ENCODE assay signal across 24 cellular contexts in the genomic region with DNA sequence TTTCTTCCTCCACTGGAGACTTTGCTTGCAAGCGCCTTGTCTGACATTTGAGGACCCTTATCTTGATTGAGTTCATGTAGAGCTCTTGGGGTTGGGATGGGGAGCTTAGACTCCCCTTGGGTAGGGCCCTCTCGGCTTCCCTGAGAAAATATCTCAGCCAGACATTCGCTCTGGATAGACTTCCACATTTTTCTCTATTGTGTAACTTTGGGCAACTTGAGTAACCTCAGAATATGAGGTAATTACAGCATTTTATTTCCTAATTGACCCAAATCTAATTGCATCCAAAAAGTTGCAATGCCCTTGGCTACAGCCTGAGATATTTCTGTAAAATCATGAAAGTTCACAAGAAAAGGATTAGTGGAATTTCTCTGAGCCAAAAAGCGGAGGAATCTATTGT.
A peak's percentile ranks its signal among the peaks of the same experiment; 100 is the strongest.
DNase-seq lines count a peak whose midpoint lies in the region; ATAC-seq and TF ChIP-seq lines count a peak whose summit lies in the region.
"Had no signal": no experiment of that assay in that cellular context is flagged by ENCODE, and none has a peak within 500 bp of the region (broad histone marks: within the 10 kb centered on the region; RNA-seq: fewer than 3 reads in every experiment).

No MANE protein-coding gene starts in this region.

- H3K36me3 ChIP-seq in GM23248 (ENCODE audit: low read depth) (no peaks in the 10 kb centered on the region), stomach (no peaks in the 10 kb centered on the region)
- H3K36me3 ChIP-seq: upper lobe of right lung had no signal

- no peaks in the 10 kb centered on the region for H4K20me1 ChIP-seq in GM23248 (ENCODE audit: insufficient read depth)

- H3K4me3 ChIP-seq in GM23248 (no peak overlapping the region), stomach (no peak overlapping the region)
- H3K4me3 ChIP-seq: dorsolateral prefrontal cortex, K562, upper lobe of right lung had no signal

- in situ Hi-C loops in GM23248 (cut with MboI), result no loop called here

- H3K4me1 ChIP-seq in GM23248 (ENCODE audit: insufficient read depth), result peaks cover 26% of the 10 kb centered on the region
- H3K4me1 ChIP-seq in stomach, result no peaks in the 10 kb centered on the region
- H3K4me1 ChIP-seq: upper lobe of right lung had no signal

- peak overlapping the region; percentile 35; the same call in 1 of the 2 replicates for H3K27ac ChIP-seq in GM23248
- H3K27ac ChIP-seq in stomach, result no peak overlapping the region
- H3K27ac ChIP-seq: dorsolateral prefrontal cortex, upper lobe of right lung had no signal

- peak; percentile 46 for DNase-seq in AG09319 (ENCODE audit: extremely low read depth, low read depth)
- DNase-seq in GM23248, result peak; percentile 62
- peak; percentile 14 for DNase-seq in epidermal melanocyte (ENCODE audit: insufficient read length, low spot score)
- no peak for DNase-seq in left ventricle myocardium superior
- DNase-seq in left colon, result no peak
- no peak for DNase-seq in stomach
- DNase-seq in DMS53 treated with DMSO at 0.1 percent for 48 hours (lab: John Stamatoyannopoulos, UW; ENCODE audit: unreplicated experiment), result no peak
- DNase-seq: ACHN; activated CD4-positive, alpha-beta T cell treated with anti-CD3 and anti-CD28 coated beads for 36 hours; activated naive CD4-positive, alpha-beta T cell treated with anti-CD3 and anti-CD28 coated beads for 36 hours; activated T-cell treated with anti-CD3 and anti-CD28 coated beads, Interleukin-2, amount 50 U/mL, for 4 hours; caudate nucleus; CD8-positive, alpha-beta T cell; DMS153; dorsolateral prefrontal cortex; erythroblast; naive thymus-derived CD4-positive, alpha-beta T cell; NCI-H2029; NCI-H2227 treated with DMSO at 0.1 percent for 48 hours; NCI-H748 treated with DMSO at 0.1 percent for 48 hours; SIG-M5; upper lobe of right lung had no signal

- no peak overlapping the region for H3K9ac ChIP-seq in GM23248

- ATAC-seq in left ventricle myocardium superior (peak; percentile 68), left colon (no peak), HG02884 (IDR thresholded peaks at IDR 0.05; ENCODE audit: unreplicated experiment) (no peak)
- ATAC-seq: activated CD4-positive, alpha-beta T cell treated with anti-CD3 and anti-CD28 coated beads for 36 hours; activated T-cell treated with anti-CD3 and anti-CD28 coated beads, Interleukin-2, amount 50 U/mL, for 4 hours; CD8-positive, alpha-beta T cell; K562; naive thymus-derived CD4-positive, alpha-beta T cell; upper lobe of right lung had no signal

- H3K79me2 ChIP-seq in GM23248 (ENCODE audit: insufficient read depth), result no peaks in the 10 kb centered on the region

- no peaks in the 10 kb centered on the region for H3K9me2 ChIP-seq in GM23248 (ENCODE audit: insufficient read depth)

- peaks cover 5% of the 10 kb centered on the region; the same call in 1 of the 2 replicates for H3F3A ChIP-seq in GM23248 (ENCODE audit: insufficient read depth)

- TF ChIP-seq CTCF in AG09319 (IDR thresholded peaks at IDR 0.05; ENCODE audit: low read depth, low read length), result no peak
- no peak for TF ChIP-seq CTCF in stomach (IDR thresholded peaks at IDR 0.05)

- no peak for TF ChIP-seq EP300 in stomach (IDR thresholded peaks at IDR 0.05)

- H3K9me3 ChIP-seq in GM23248 (ENCODE audit: low read depth) (no peaks in the 10 kb centered on the region), stomach (no peaks in the 10 kb centered on the region)
- H3K9me3 ChIP-seq: upper lobe of right lung had no signal

- no peaks in the 10 kb centered on the region for H3K27me3 ChIP-seq in GM23248 (replicated peaks; ENCODE audit: insufficient read depth)
- H3K27me3 ChIP-seq in stomach, result no peaks in the 10 kb centered on the region
- H3K27me3 ChIP-seq: upper lobe of right lung had no signal

- no peak for TF ChIP-seq POLR2A in stomach (IDR thresholded peaks at IDR 0.05)

- WGBS in GM23248 (ENCODE audit: low coverage in 1 of 2, low lambda C conversion rate in 2 of 2, missing lambda C conversion rate in 2 of 2), 2 experiments, result 30 to 32% methylated on average over 4 of the region's 4 CpGs
- WGBS in stomach, 5 donors, result 54 to 83% (median 68%) methylated on average over 4 of the region's 4 CpGs

- intact Hi-C loops in left ventricle myocardium superior (cut with micrococcal nuclease), result no loop called here
- intact Hi-C loops in left colon (cut with DNase I, micrococcal nuclease), result no loop called here
- intact Hi-C loops in stomach (cut with DNase I; ENCODE audit: low total_unique reads), result no loop called here

- peak overlapping the region; percentile 25 for H3K4me2 ChIP-seq in GM23248 (ENCODE audit: unreplicated experiment)

- peak overlapping the region; percentile 38; the same call in 1 of the 2 replicates for H2AFZ ChIP-seq in GM23248

Comparison
In these comparisons a context has a peak if more than half of its experiments do, and no peak if none do; other contexts are left out.
1. DNase-seq: peak in AG09319 (single experiment), GM23248 (single experiment) and epidermal melanocyte (single experiment); none in left ventricle myocardium superior (single experiment), left colon (0 of 2), stomach (single experiment) and DMS53 treated with DMSO at 0.1 percent for 48 hours (single experiment).